23 cellular contexts compared by ENCODE assay signal in the genomic region with DNA sequence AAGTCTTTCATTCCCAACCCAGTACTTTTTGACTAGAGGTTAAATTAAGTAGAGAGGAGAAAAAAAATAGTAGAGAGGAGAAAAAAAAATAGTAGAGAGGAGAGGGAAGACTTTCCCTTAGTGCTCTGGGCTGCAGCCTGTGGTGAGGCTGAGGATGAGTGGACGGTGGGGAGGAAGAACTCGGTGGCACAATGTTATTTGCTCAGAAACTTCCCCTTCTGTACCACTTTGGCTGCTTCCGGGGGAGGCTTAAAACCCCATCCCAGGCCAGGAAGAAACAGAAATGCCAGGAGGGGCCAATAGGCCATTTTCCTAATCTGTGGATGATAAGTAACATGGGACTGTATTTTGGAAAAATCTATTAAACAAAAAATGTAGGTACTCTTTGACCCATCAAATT. TPM values are rescaled to one million over a fixed set of nuclear protein-coding genes. Genes with fewer than 3 reads are reported as not detected.
"Had no signal": no experiment of that assay in that cellular context is flagged by ENCODE, and none has a peak within 500 bp of the region (broad histone marks: within the 10 kb centered on the region; RNA-seq: fewer than 3 reads in every experiment).

No MANE protein-coding gene starts in this region.

- DNase-seq: dermis blood vessel endothelial cell; esophagus squamous epithelium; foreskin fibroblast; immature natural killer cell; kidney; left cardiac atrium; left ventricle myocardium inferior; lower lobe of right lung; retina; spleen; stimulated activated CD4-positive, alpha-beta T cell treated with anti-CD3 and anti-CD28 coated beads, Interleukin-15, amount 100 ng/mL, for 24 hours; stimulated activated CD4-positive, alpha-beta T cell treated with anti-CD3 and anti-CD28 coated beads, Interleukin-1b, Interleukin-23, amount 100 ng/mL, for 48 hours; stimulated activated CD4-positive, alpha-beta T cell treated with anti-CD3 and anti-CD28 coated beads, Interleukin-4, amount 100 ng/mL, for 4 hours; stimulated activated naive B cell treated with anti-CD40 and anti-IgM and Interleukin-4, amounts not matched to agents 10 μg/mL and 1 μg/mL and 100 μg/mL, for 72 hours; stimulated activated naive CD8-positive, alpha-beta T cell treated with anti-CD3 and anti-CD28 coated beads, Interleukin-15, amount 100 ng/mL, for 72 hours; testis; upper lobe of right lung had no signal

- H3K4me3 ChIP-seq: esophagus squamous epithelium, left ventricle myocardium inferior, lower lobe of right lung, psoas muscle, spleen, testis, tibial nerve, upper lobe of right lung, vagina had no signal

- ATAC-seq: left cardiac atrium; lower lobe of right lung; psoas muscle; sciatic nerve; stimulated activated naive B cell treated with anti-CD40 and anti-IgM and Interleukin-4, amounts not matched to agents 10 μg/mL and 1 μg/mL and 100 μg/mL, for 72 hours; stimulated activated naive CD8-positive, alpha-beta T cell treated with anti-CD3 and anti-CD28 coated beads, Interleukin-15, amount 100 ng/mL, for 72 hours; upper lobe of right lung had no signal

- H3K27me3 ChIP-seq: testis, vagina had no signal

- H3K4me1 ChIP-seq: left ventricle myocardium inferior, lower lobe of right lung, parathyroid adenoma, spleen, testis, tibial nerve, upper lobe of right lung, vagina had no signal

- H3K9me3 ChIP-seq: testis, upper lobe of right lung, vagina had no signal

- H3K27ac ChIP-seq: esophagus squamous epithelium, left ventricle myocardium inferior, lower lobe of right lung, parathyroid adenoma, psoas muscle, spleen, testis, tibial nerve, upper lobe of right lung, vagina had no signal

- H3K36me3 ChIP-seq: esophagus squamous epithelium, left ventricle myocardium inferior, lower lobe of right lung, spleen, tibial nerve, upper lobe of right lung, vagina had no signal

RNA-seq across cellular contexts. Expression of gene MLXIPL, which starts 14.6 kb away (rescaled TPM):
- total RNA-seq: dermis blood vessel endothelial cell, epithelial cell of proximal tubule had no signal
